27 cellular contexts compared by ENCODE assay signal in the genomic region with DNA sequence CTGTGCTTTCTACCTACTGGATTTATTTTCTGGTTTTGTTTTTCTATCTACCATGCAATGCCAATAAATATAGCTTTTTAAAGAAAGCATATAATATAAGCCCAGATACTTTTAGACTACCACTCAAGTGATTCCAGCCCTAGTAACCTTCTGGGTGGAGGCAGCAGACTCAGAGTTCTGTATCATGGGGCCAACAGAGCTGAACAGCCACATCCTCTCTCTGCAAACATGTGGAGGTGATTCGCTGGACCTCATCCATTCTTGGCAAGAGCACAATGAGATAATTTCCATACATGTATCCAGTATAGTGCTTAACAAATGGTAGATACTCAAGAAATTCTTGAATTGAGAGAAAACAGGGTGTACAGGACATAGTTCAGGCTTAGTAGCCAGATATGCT.
"Had no signal": no experiment of that assay in that cellular context is flagged by ENCODE, and none has a peak within 500 bp of the region (broad histone marks: within the 10 kb centered on the region; RNA-seq: fewer than 3 reads in every experiment).

No MANE protein-coding gene starts in this region.

- H3K9me3 ChIP-seq: adrenal gland, body of pancreas, SJSA1 had no signal

- H3K27ac Mint-ChIP-seq: activated naive CD8-positive, alpha-beta T cell treated with anti-CD3 and anti-CD28 coated beads, Interleukin-2, amount 10 ng/mL, durations not matched to agents 7 days and 5 days; activated T-cell treated with anti-CD3 and anti-CD28 coated beads, Interleukin-2, amount 50 U/mL, for 72 hours; activated T-helper 2 cell treated with anti-CD3 and anti-CD28 coated beads, Interferon-gamma antibody, Interleukin-2, Interleukin-4, amounts not matched to agents 10 μg/mL and 5 μg/mL and 100 μg/mL, durations not matched to agents 14 hours and 24 hours and 36 hours; T-helper 2 cell treated with Interferon-gamma antibody and Interleukin-4, amounts not matched to agents 5 μg/mL and 100 μg/mL, for 36 hours had no signal

- H3K36me3 ChIP-seq: adrenal gland, SJSA1 had no signal

- DNase-seq: activated CD4-positive, alpha-beta T cell treated with anti-CD3 and anti-CD28 coated beads for 48 hours; activated CD4-positive, alpha-beta T cell treated with anti-CD3 and anti-CD28 coated beads, Interleukin-2, amount 50 U/mL, for 48 hours; activated gamma-delta T cell treated with Interleukin-2 at 50 U/mL for 16 hours; activated naive CD4-positive, alpha-beta T cell treated with anti-CD3 and anti-CD28 coated beads, Interleukin-2, amount 50 U/mL, for 16 hours; activated naive CD8-positive, alpha-beta T cell treated with anti-CD3 and anti-CD28 coated beads, Interleukin-2, amount 10 ng/mL, durations not matched to agents 7 days and 5 days; activated T-cell treated with anti-CD3 and anti-CD28 coated beads for 4 hours; activated T-cell treated with anti-CD3 and anti-CD28 coated beads, Interleukin-2, amount 50 U/mL, for 72 hours; adrenal gland; body of pancreas; central memory CD4-positive, alpha-beta T cell; KBM-7; NCI-H1048; NCI-H146; NCI-H187 treated with DMSO at 0.1 percent for 48 hours; NCI-H2107; NCI-H2171 treated with DMSO at 0.1 percent for 48 hours; NCI-H226; NCI-H526; NCI-H82; PC-3; SHP77; SW 1271 had no signal

- H3K9me3 Mint-ChIP-seq: activated T-helper 2 cell treated with anti-CD3 and anti-CD28 coated beads, Interferon-gamma antibody, Interleukin-2, Interleukin-4, amounts not matched to agents 10 μg/mL and 5 μg/mL and 100 μg/mL, durations not matched to agents 14 hours and 24 hours and 36 hours; T-helper 2 cell treated with Interferon-gamma antibody and Interleukin-4, amounts not matched to agents 5 μg/mL and 100 μg/mL, for 36 hours had no signal

- H3K4me3 ChIP-seq: adrenal gland, body of pancreas, SJSA1 had no signal

- H3K27ac ChIP-seq: adrenal gland, body of pancreas, SJSA1 had no signal

- H3K4me3 Mint-ChIP-seq: activated naive CD8-positive, alpha-beta T cell treated with anti-CD3 and anti-CD28 coated beads, Interleukin-2, amount 10 ng/mL, durations not matched to agents 7 days and 5 days; activated T-cell treated with anti-CD3 and anti-CD28 coated beads, Interleukin-2, amount 50 U/mL, for 72 hours; T-helper 2 cell treated with Interferon-gamma antibody and Interleukin-4, amounts not matched to agents 5 μg/mL and 100 μg/mL, for 36 hours had no signal

- H3K27me3 ChIP-seq: adrenal gland, body of pancreas, SJSA1 had no signal

- H3K4me1 Mint-ChIP-seq: activated naive CD8-positive, alpha-beta T cell treated with anti-CD3 and anti-CD28 coated beads, Interleukin-2, amount 10 ng/mL, durations not matched to agents 7 days and 5 days had no signal

- H3K4me1 ChIP-seq: adrenal gland, body of pancreas, SJSA1 had no signal

- ATAC-seq: activated CD4-positive, CD25-positive, alpha-beta regulatory T cell treated with anti-CD3 and anti-CD28 coated beads, Interleukin-2, amount 50 U/mL, for 24 hours; activated T-cell treated with anti-CD3 and anti-CD28 coated beads, Interleukin-2, amount 50 U/mL, for 72 hours; body of pancreas; PC-3; SK-N-SH treated with all-trans-retinoic acid at 6 μM for 48 hours had no signal

- H3K27me3 Mint-ChIP-seq: activated naive CD8-positive, alpha-beta T cell treated with anti-CD3 and anti-CD28 coated beads, Interleukin-2, amount 10 ng/mL, durations not matched to agents 7 days and 5 days had no signal

- H3K36me3 Mint-ChIP-seq: activated naive CD8-positive, alpha-beta T cell treated with anti-CD3 and anti-CD28 coated beads, Interleukin-2, amount 10 ng/mL, durations not matched to agents 7 days and 5 days had no signal
